In the genomic region with DNA sequence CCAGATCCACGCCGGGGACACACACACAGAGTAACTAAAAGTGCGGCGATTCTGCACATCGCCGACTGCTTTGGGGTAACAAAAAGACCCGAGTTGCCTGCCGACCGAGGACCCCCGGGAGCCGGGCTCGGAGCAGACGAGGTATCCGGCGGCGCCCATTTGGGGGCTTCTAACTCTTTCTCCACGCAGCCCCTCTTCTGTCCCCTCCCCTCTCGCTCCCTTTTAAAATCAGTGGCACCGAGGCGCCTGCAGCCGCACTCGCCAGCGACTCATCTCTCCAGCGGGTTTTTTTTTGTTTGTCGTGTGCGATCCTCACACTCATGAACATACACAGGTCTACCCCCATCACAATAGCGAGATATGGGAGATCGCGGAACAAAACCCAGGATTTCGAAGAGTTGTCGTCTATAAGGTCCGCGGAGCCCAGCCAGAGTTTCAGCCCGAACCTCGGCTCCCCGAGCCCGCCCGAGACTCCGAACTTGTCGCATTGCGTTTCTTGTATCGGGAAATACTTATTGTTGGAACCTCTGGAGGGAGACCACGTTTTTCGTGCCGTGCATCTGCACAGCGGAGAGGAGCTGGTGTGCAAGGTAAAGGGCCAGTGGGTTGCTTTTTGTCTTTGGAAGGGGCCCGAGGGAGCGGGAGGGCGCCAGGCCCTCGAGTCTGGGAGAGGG, we compare ENCODE assay signal across 1 cellular context.
A peak's percentile ranks its signal among the peaks of the same experiment; 100 is the strongest.
TF ChIP-seq lines count a peak whose summit lies in the region.

No MANE protein-coding gene starts in this region.

TF ChIP-seq in WTC11, 78 proteins besides CTCF, POLR2A, EP300 and RAD21 (continued from another document):
- TF ChIP-seq, protein P1, sequence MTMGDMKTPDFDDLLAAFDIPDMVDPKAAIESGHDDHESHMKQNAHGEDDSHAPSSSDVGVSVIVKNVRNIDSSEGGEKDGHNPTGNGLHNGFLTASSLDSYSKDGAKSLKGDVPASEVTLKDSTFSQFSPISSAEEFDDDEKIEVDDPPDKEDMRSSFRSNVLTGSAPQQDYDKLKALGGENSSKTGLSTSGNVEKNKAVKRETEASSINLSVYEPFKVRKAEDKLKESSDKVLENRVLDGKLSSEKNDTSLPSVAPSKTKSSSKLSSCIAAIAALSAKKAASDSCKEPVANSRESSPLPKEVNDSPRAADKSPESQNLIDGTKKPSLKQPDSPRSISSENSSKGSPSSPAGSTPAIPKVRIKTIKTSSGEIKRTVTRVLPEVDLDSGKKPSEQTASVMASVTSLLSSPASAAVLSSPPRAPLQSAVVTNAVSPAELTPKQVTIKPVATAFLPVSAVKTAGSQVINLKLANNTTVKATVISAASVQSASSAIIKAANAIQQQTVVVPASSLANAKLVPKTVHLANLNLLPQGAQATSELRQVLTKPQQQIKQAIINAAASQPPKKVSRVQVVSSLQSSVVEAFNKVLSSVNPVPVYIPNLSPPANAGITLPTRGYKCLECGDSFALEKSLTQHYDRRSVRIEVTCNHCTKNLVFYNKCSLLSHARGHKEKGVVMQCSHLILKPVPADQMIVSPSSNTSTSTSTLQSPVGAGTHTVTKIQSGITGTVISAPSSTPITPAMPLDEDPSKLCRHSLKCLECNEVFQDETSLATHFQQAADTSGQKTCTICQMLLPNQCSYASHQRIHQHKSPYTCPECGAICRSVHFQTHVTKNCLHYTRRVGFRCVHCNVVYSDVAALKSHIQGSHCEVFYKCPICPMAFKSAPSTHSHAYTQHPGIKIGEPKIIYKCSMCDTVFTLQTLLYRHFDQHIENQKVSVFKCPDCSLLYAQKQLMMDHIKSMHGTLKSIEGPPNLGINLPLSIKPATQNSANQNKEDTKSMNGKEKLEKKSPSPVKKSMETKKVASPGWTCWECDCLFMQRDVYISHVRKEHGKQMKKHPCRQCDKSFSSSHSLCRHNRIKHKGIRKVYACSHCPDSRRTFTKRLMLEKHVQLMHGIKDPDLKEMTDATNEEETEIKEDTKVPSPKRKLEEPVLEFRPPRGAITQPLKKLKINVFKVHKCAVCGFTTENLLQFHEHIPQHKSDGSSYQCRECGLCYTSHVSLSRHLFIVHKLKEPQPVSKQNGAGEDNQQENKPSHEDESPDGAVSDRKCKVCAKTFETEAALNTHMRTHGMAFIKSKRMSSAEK (CRISPR knock-in tag; IDR thresholded peaks at IDR 0.05; ENCODE audit: borderline replicate concordance), result no peak
- TF ChIP-seq JAZF1 (CRISPR knock-in tag; IDR thresholded peaks at IDR 0.05) (no peak), TEAD1 (CRISPR knock-in tag; IDR thresholded peaks at IDR 0.05) (0 out of 2 replicates have a peak, but pooled peaks have one; percentile 9), SOX15 (CRISPR knock-in tag; IDR thresholded peaks at IDR 0.05) (no peak), ZNF416 (CRISPR knock-in tag; IDR thresholded peaks at IDR 0.05) (no peak), NR3C1 (CRISPR knock-in tag; conservative IDR thresholded peaks at IDR 0.05; ENCODE audit: low read depth) (no peak), MXD4 (CRISPR knock-in tag; IDR thresholded peaks at IDR 0.05; ENCODE audit: borderline replicate concordance) (no peak), KAT7 (CRISPR knock-in tag; IDR thresholded peaks at IDR 0.05; ENCODE audit: borderline replicate concordance) (peak; percentile 76; the same call in 1 of the 2 replicates)
- TF ChIP-seq, protein P2, sequence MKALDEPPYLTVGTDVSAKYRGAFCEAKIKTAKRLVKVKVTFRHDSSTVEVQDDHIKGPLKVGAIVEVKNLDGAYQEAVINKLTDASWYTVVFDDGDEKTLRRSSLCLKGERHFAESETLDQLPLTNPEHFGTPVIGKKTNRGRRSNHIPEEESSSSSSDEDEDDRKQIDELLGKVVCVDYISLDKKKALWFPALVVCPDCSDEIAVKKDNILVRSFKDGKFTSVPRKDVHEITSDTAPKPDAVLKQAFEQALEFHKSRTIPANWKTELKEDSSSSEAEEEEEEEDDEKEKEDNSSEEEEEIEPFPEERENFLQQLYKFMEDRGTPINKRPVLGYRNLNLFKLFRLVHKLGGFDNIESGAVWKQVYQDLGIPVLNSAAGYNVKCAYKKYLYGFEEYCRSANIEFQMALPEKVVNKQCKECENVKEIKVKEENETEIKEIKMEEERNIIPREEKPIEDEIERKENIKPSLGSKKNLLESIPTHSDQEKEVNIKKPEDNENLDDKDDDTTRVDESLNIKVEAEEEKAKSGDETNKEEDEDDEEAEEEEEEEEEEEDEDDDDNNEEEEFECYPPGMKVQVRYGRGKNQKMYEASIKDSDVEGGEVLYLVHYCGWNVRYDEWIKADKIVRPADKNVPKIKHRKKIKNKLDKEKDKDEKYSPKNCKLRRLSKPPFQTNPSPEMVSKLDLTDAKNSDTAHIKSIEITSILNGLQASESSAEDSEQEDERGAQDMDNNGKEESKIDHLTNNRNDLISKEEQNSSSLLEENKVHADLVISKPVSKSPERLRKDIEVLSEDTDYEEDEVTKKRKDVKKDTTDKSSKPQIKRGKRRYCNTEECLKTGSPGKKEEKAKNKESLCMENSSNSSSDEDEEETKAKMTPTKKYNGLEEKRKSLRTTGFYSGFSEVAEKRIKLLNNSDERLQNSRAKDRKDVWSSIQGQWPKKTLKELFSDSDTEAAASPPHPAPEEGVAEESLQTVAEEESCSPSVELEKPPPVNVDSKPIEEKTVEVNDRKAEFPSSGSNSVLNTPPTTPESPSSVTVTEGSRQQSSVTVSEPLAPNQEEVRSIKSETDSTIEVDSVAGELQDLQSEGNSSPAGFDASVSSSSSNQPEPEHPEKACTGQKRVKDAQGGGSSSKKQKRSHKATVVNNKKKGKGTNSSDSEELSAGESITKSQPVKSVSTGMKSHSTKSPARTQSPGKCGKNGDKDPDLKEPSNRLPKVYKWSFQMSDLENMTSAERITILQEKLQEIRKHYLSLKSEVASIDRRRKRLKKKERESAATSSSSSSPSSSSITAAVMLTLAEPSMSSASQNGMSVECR (CRISPR knock-in tag; IDR thresholded peaks at IDR 0.05; ENCODE audit: borderline replicate concordance), result 0 out of 2 replicates have a peak, but pooled peaks have one; percentile 16
